ENCODE assay signal across 8 cellular contexts in the genomic region with DNA sequence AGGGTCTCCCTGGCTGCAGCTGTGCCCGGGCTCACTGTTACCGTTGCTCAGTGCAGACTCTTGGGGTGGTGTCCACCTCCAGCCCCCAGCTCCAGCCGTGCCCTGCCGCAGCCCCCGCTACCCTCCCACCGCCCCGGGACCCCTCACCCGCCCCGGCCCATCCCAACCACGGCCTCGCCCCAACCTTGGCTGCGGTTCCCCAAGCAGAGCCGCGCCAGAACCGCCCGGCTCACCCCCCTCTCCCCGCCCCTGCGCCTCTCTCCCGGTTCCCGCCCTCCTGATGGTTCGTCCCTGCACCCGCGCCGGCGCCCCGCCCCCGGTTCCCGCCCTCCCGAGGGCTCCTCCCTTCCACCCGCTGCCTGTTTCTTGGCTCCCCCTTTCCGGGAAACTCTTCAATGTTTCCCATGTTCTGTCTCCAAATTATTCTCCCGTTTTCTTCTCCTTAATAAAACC. TPM values are rescaled to one million over a fixed set of nuclear protein-coding genes. Genes with fewer than 3 reads are reported as not detected.
DNase-seq lines count a peak whose midpoint lies in the region; ATAC-seq and TF ChIP-seq lines count a peak whose summit lies in the region.

No MANE protein-coding gene starts in this region.

- no peaks in the 10 kb centered on the region for H4K20me1 ChIP-seq in HCT116 (ENCODE audit: insufficient read depth)

- H3K4me1 Mint-ChIP-seq in CD8-positive, alpha-beta T cell (ENCODE audit: low read depth): peaks cover 15% of the 10 kb centered on the region

- TF ChIP-seq RAD21 in HCT116 (IDR thresholded peaks at IDR 0.05; ENCODE audit: low read depth): no peak

- H3K9me2 ChIP-seq in HCT116 (ENCODE audit: insufficient read depth): no peaks in the 10 kb centered on the region

- H3K4me1 ChIP-seq in CD8-positive, alpha-beta T cell (ENCODE audit: insufficient read depth, low read length): peaks cover 9% of the 10 kb centered on the region
- H3K4me1 ChIP-seq in HCT116 (ENCODE audit: control insufficient read depth in 1 of 2, insufficient read depth in 2 of 2, low read length in 2 of 2) (peaks cover 16 to 51% of the 10 kb centered on the region in 2 experiments), esophagus (ENCODE audit: control insufficient read depth in 2 of 2, insufficient read depth in 2 of 2, low read length in 1 of 2) (peaks cover 2 to 27% of the 10 kb centered on the region in 2 donors)

- WGBS in esophagus, 2 donors: 0 to 1% methylated on average over 16 to 32 of the region's 32 CpGs

- RAD21 ChIA-PET in HCT116 (lab: Charles Lee; ENCODE audit: low non-redundant PET in 1 of 2, low total read pairs in 2 of 2, uncharacterized antibody in 2 of 2, unreplicated experiment in 2 of 2): no interaction called here

- H2AFZ ChIP-seq in HCT116 (ENCODE audit: low read depth, low read length, poor library complexity, severe bottlenecking): peak overlapping the region; percentile 85

- CTCF ChIA-PET in CD8-positive, alpha-beta T cell (lab: Charles Lee): no interaction called here
- CTCF ChIA-PET in HCT116 (lab: Charles Lee): no interaction called here

- peaks cover 3% of the 10 kb centered on the region for H3K36me3 Mint-ChIP-seq in CD8-positive, alpha-beta T cell

- peak overlapping the region; percentile 6 for H3K27ac Mint-ChIP-seq in CD8-positive, alpha-beta T cell

- peak overlapping the region; percentile 79 for H3K4me2 ChIP-seq in HCT116 (ENCODE audit: low read length)

- DNase-seq in CD8-positive, alpha-beta T cell: peak in 4 of 7 experiments; percentile 19 to 58 (median 31)
- DNase-seq in HCT116 (ENCODE audit: low read depth, low spot score) (peak; percentile 39), NCI-H345 treated with DMSO at 0.1 percent for 48 hours (lab: John Stamatoyannopoulos, UW; ENCODE audit: unreplicated experiment) (peak; percentile 15), mucosa of gallbladder (ENCODE audit: low spot score) (peak; percentile 82)
- peak; percentile 20 for DNase-seq in activated CD8-positive, alpha-beta memory T cell treated with anti-CD3 and anti-CD28 coated beads, Interleukin-2, amount 50 U/mL, for 24 hours (ENCODE audit: extremely low read depth)
- DNase-seq in stimulated activated CD8-positive, alpha-beta memory T cell treated with anti-CD3 and anti-CD28 coated beads, Interleukin-4, amount 100 ng/mL, for 48 hours: peak; percentile 81

- H3K9ac ChIP-seq in HCT116 (ENCODE audit: low read length): peak overlapping the region; percentile 42

- no peaks in the 10 kb centered on the region for H3K9me3 Mint-ChIP-seq in CD8-positive, alpha-beta T cell

- H3K27me3 ChIP-seq in CD8-positive, alpha-beta T cell (ENCODE audit: insufficient read depth, low read length): no peaks in the 10 kb centered on the region
- H3K27me3 ChIP-seq in HCT116 (ENCODE audit: insufficient read depth, low read length): no peaks in the 10 kb centered on the region
- no peaks in the 10 kb centered on the region for H3K27me3 ChIP-seq in esophagus (ENCODE audit: control insufficient read depth in 1 of 2, insufficient read depth in 2 of 2, low read length in 2 of 2)

- intact Hi-C loops in CD8-positive, alpha-beta T cell (cut with DNase I, micrococcal nuclease): no loop called here
- intact Hi-C loops in HCT116 (cut with micrococcal nuclease): no loop called here

- peak overlapping the region; percentile 83 for H3K4me3 Mint-ChIP-seq in CD8-positive, alpha-beta T cell

- ATAC-seq in CD8-positive, alpha-beta T cell: peak; percentile 52
- ATAC-seq in HCT116 (peak; percentile 78), GM19455 (IDR thresholded peaks at IDR 0.05; ENCODE audit: unreplicated experiment) (no peak)

- H3K27ac ChIP-seq in CD8-positive, alpha-beta T cell (ENCODE audit: low read depth, low read length): no peak overlapping the region
- no peak overlapping the region for H3K27ac ChIP-seq in HCT116 (ENCODE audit: low read depth, low read length)
- no peak overlapping the region for H3K27ac ChIP-seq in esophagus (ENCODE audit: low read depth in 2 of 2, low read length in 1 of 2)

- H3K36me3 ChIP-seq in CD8-positive, alpha-beta T cell (ENCODE audit: insufficient read depth, low read length): no peaks in the 10 kb centered on the region
- H3K36me3 ChIP-seq in HCT116 (ENCODE audit: control insufficient read depth in 1 of 2, insufficient read depth in 2 of 2, low read length in 2 of 2) (no peaks in the 10 kb centered on the region), esophagus (ENCODE audit: control insufficient read depth in 2 of 2, insufficient read depth in 2 of 2, low read length in 1 of 2) (no peaks in the 10 kb centered on the region)

- no peak for TF ChIP-seq POLR2A in HCT116 (IDR thresholded peaks at IDR 0.05; ENCODE audit: borderline replicate concordance, extremely low read depth, insufficient read depth, insufficient read length)

- H3K27me3 Mint-ChIP-seq in CD8-positive, alpha-beta T cell (ENCODE audit: low read depth): peaks cover 27% of the 10 kb centered on the region

- no peaks in the 10 kb centered on the region for H3K79me2 ChIP-seq in HCT116 (ENCODE audit: insufficient read depth, low read length)

- no TSS peak for BruUV-seq in HCT116 (replicated peaks; lab: Mats Ljungman, UMichigan)

- H3K9me3 ChIP-seq in CD8-positive, alpha-beta T cell (ENCODE audit: low read length): no peaks in the 10 kb centered on the region
- H3K9me3 ChIP-seq in HCT116 (ENCODE audit: control insufficient read depth in 1 of 2, insufficient read depth in 1 of 2, low read depth in 1 of 2, low read length in 2 of 2): no peaks in the 10 kb centered on the region
- H3K9me3 ChIP-seq in esophagus (ENCODE audit: control insufficient read depth in 2 of 2, insufficient read depth in 1 of 2, low read depth in 1 of 2, low read length in 1 of 2): peaks cover 0 to 3% of the 10 kb centered on the region in 2 donors

- H3K4me3 ChIP-seq in CD8-positive, alpha-beta T cell (ENCODE audit: low read depth, low read length): peak overlapping the region; percentile 30
- H3K4me3 ChIP-seq in HCT116 (replicated peaks in 1 of 2; ENCODE audit: low read depth in 1 of 2, low read length in 2 of 2): peak overlapping the region; percentile 24 to 48
- peak overlapping the region; percentile 1 to 22 for H3K4me3 ChIP-seq in esophagus (ENCODE audit: low read depth in 1 of 2, low read length in 2 of 2)

- no peak for TF ChIP-seq CTCF in CD8-positive, alpha-beta T cell (IDR thresholded peaks at IDR 0.05)
- TF ChIP-seq CTCF in HCT116 (IDR thresholded peaks at IDR 0.05 in 2 of 3, conservative IDR thresholded peaks at IDR 0.05 in 1 of 3; ENCODE audit: borderline replicate concordance in 1 of 3, insufficient read depth in 1 of 3, low read depth in 2 of 3, low read length in 2 of 3): no peak

- POLR2A ChIA-PET in CD8-positive, alpha-beta T cell (lab: Charles Lee): no interaction called here
- POLR2A ChIA-PET in HCT116 (lab: Charles Lee): no interaction called here

TF ChIP-seq in HCT116, 20 proteins besides CTCF, POLR2A, EP300 and RAD21 (continues in another document):
- TF ChIP-seq CEBPB (IDR thresholded peaks at IDR 0.05; ENCODE audit: low read depth) (no peak), SIN3A (IDR thresholded peaks at IDR 0.05; ENCODE audit: low read depth) (no peak), EGR1 (IDR thresholded peaks at IDR 0.05; ENCODE audit: low read depth) (no peak), JUND (IDR thresholded peaks at IDR 0.05) (no peak), ZNF274 (IDR thresholded peaks at IDR 0.05; ENCODE audit: low read depth, low read length) (no peak), SP1 (IDR thresholded peaks at IDR 0.05; ENCODE audit: low read depth) (no peak), ELF1 (IDR thresholded peaks at IDR 0.05; ENCODE audit: borderline replicate concordance, low read depth) (no peak), EZH2 (IDR thresholded peaks at IDR 0.05) (no peak), TCF7L2 (IDR thresholded peaks at IDR 0.05; ENCODE audit: borderline replicate concordance, extremely low read depth, insufficient read depth, insufficient read length) (no peak)
- TF ChIP-seq, protein P1, sequence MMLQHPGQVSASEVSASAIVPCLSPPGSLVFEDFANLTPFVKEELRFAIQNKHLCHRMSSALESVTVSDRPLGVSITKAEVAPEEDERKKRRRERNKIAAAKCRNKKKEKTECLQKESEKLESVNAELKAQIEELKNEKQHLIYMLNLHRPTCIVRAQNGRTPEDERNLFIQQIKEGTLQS (IDR thresholded peaks at IDR 0.05): no peak
- TF ChIP-seq, protein P2, sequence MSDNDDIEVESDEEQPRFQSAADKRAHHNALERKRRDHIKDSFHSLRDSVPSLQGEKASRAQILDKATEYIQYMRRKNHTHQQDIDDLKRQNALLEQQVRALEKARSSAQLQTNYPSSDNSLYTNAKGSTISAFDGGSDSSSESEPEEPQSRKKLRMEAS (IDR thresholded peaks at IDR 0.05): no peak
- TF ChIP-seq, protein P3, sequence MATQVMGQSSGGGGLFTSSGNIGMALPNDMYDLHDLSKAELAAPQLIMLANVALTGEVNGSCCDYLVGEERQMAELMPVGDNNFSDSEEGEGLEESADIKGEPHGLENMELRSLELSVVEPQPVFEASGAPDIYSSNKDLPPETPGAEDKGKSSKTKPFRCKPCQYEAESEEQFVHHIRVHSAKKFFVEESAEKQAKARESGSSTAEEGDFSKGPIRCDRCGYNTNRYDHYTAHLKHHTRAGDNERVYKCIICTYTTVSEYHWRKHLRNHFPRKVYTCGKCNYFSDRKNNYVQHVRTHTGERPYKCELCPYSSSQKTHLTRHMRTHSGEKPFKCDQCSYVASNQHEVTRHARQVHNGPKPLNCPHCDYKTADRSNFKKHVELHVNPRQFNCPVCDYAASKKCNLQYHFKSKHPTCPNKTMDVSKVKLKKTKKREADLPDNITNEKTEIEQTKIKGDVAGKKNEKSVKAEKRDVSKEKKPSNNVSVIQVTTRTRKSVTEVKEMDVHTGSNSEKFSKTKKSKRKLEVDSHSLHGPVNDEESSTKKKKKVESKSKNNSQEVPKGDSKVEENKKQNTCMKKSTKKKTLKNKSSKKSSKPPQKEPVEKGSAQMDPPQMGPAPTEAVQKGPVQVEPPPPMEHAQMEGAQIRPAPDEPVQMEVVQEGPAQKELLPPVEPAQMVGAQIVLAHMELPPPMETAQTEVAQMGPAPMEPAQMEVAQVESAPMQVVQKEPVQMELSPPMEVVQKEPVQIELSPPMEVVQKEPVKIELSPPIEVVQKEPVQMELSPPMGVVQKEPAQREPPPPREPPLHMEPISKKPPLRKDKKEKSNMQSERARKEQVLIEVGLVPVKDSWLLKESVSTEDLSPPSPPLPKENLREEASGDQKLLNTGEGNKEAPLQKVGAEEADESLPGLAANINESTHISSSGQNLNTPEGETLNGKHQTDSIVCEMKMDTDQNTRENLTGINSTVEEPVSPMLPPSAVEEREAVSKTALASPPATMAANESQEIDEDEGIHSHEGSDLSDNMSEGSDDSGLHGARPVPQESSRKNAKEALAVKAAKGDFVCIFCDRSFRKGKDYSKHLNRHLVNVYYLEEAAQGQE (IDR thresholded peaks at IDR 0.05; ENCODE audit: low read depth): no peak

RNA-seq across cellular contexts. Expression of a gene that starts 40.3 kb away (rescaled TPM):
- total RNA-seq in CD8-positive, alpha-beta T cell: 10 to 100 TPM; 71.5 to 75.0 TPM
- 173 TPM for total RNA-seq in HCT116 (2021; ENCODE audit: unreplicated experiment)
- polyA plus RNA-seq in HCT116 (2012): 96.3 and 102 TPM in 2 replicates
- polyA plus RNA-seq in esophagus: 10 to 100 TPM; 19.7 to 34.4 TPM
- total RNA-seq in mucosa of gallbladder: 139 TPM

Comparison
In these comparisons a context has a peak if more than half of its experiments do, and no peak if none do; other contexts are left out.
1. DNase-seq: peak in every context shown above with its lines; median percentile 82 in mucosa of gallbladder; 81 in stimulated activated CD8-positive, alpha-beta memory T cell treated with anti-CD3 and anti-CD28 coated beads, Interleukin-4, amount 100 ng/mL, for 48 hours; 39 in HCT116; 31 in CD8-positive, alpha-beta T cell; 20 in activated CD8-positive, alpha-beta memory T cell treated with anti-CD3 and anti-CD28 coated beads, Interleukin-2, amount 50 U/mL, for 24 hours; 15 in NCI-H345 treated with DMSO at 0.1 percent for 48 hours.